ENCODE assay signal across 8 cellular contexts in genomic region chr4:38856524-38857337, GRCh38. TPM values are rescaled to one million over a fixed set of nuclear protein-coding genes. Genes with fewer than 3 reads are reported as not detected.
DNase-seq lines count a peak whose midpoint lies in the region; ATAC-seq and TF ChIP-seq lines count a peak whose summit lies in the region.

TSS of gene TLR6 (minus strand) at chr4:38856817. CDS start at chr4:38829473, 27,344 bp downstream.

- no peak for TF ChIP-seq CTCF in HEK293 (tag by site-specific recombination; IDR thresholded peaks at IDR 0.05)

- H3K27ac Mint-ChIP-seq in dendritic cell treated with granulocyte-macrophage colony-stimulating factor and Interleukin-4, amounts not matched to agents 40 ng/mL and 50 ng/mL, for 4 days, result peak within 1 kb of the TSS; percentile 99
- peak within 1 kb of the TSS; percentile 58 for H3K27ac Mint-ChIP-seq in stimulated activated effector memory CD8-positive, alpha-beta T cell treated with anti-CD3 and anti-CD28 coated beads, Interleukin-12 subunit alpha, Interleukin-12 subunit beta, amount 100 ng/mL, for 72 hours

- H3K4me3 Mint-ChIP-seq in dendritic cell treated with granulocyte-macrophage colony-stimulating factor and Interleukin-4, amounts not matched to agents 40 ng/mL and 50 ng/mL, for 4 days, result peak within 1 kb of the TSS; percentile 72
- H3K4me3 Mint-ChIP-seq in stimulated activated effector memory CD8-positive, alpha-beta T cell treated with anti-CD3 and anti-CD28 coated beads, Interleukin-12 subunit alpha, Interleukin-12 subunit beta, amount 100 ng/mL, for 72 hours, result peak within 1 kb of the TSS; percentile 44

- ATAC-seq in stimulated activated effector memory CD8-positive, alpha-beta T cell treated with anti-CD3 and anti-CD28 coated beads, Interleukin-12 subunit alpha, Interleukin-12 subunit beta, amount 100 ng/mL, for 72 hours, result peak; percentile 49
- no peak for ATAC-seq in HG03571 (IDR thresholded peaks at IDR 0.05; ENCODE audit: unreplicated experiment)

- intact Hi-C loops in dendritic cell treated with granulocyte-macrophage colony-stimulating factor and Interleukin-4, amounts not matched to agents 40 ng/mL and 50 ng/mL, for 4 days (cut with micrococcal nuclease), result loop anchor here (1.0 to 5.0 kb wide), 4 partner anchors 39 to 97 kb away; no protein-coding TSS in a partner anchor

- DNase-seq in ELR (ENCODE audit: low read depth) (peak; percentile 82), NCI-H2029 (lab: John Stamatoyannopoulos, UW) (peak; percentile 58), lung microvascular endothelial cell (ENCODE audit: low read depth in 2 of 2) (peak; percentile 66 to 74)
- DNase-seq in activated CD4-positive, CD25-positive, alpha-beta regulatory T cell treated with anti-CD3 and anti-CD28 coated beads, Interleukin-2, amount 50 U/mL, for 72 hours, result peak; percentile 46
- DNase-seq in stimulated activated effector memory CD8-positive, alpha-beta T cell treated with anti-CD3 and anti-CD28 coated beads, Interleukin-12 subunit alpha, Interleukin-12 subunit beta, amount 100 ng/mL, for 72 hours (ENCODE audit: low spot score in 2 of 2), result peak; percentile 35 to 75

- no peak within 1 kb of the TSS for H3K4me3 ChIP-seq in HEK293 (ENCODE audit: low read depth, low read length)

- CTCF ChIA-PET in HEK293 (lab: Yijun Ruan, JAX), result interaction anchor here (0.5 to 2.1 kb wide), 12 partner anchors 13 to 794 kb away, joined by 3 to 10 read pairs (median 4); partner anchors contain the start of gene TLR1

- no peaks in the 10 kb centered on the region for H3K9me3 Mint-ChIP-seq in dendritic cell treated with granulocyte-macrophage colony-stimulating factor and Interleukin-4, amounts not matched to agents 40 ng/mL and 50 ng/mL, for 4 days
- H3K9me3 Mint-ChIP-seq in stimulated activated effector memory CD8-positive, alpha-beta T cell treated with anti-CD3 and anti-CD28 coated beads, Interleukin-12 subunit alpha, Interleukin-12 subunit beta, amount 100 ng/mL, for 72 hours, result no peaks in the 10 kb centered on the region

- H3K4me1 Mint-ChIP-seq in dendritic cell treated with granulocyte-macrophage colony-stimulating factor and Interleukin-4, amounts not matched to agents 40 ng/mL and 50 ng/mL, for 4 days (ENCODE audit: low read depth), result peaks cover 42% of the 10 kb centered on the region
- H3K4me1 Mint-ChIP-seq in stimulated activated effector memory CD8-positive, alpha-beta T cell treated with anti-CD3 and anti-CD28 coated beads, Interleukin-12 subunit alpha, Interleukin-12 subunit beta, amount 100 ng/mL, for 72 hours, result peaks cover 6% of the 10 kb centered on the region

- POLR2A ChIA-PET in HEK293 (lab: Yijun Ruan, JAX), result no interaction called here

- H3K36me3 ChIP-seq in HEK293 (ENCODE audit: control insufficient read depth in 2 of 2, insufficient read depth in 1 of 2, low read length in 2 of 2), result no peaks in the 10 kb centered on the region

- no peaks in the 10 kb centered on the region for H3K4me1 ChIP-seq in HEK293 (ENCODE audit: control insufficient read depth, insufficient read depth, low read length)

- H3K27me3 Mint-ChIP-seq in dendritic cell treated with granulocyte-macrophage colony-stimulating factor and Interleukin-4, amounts not matched to agents 40 ng/mL and 50 ng/mL, for 4 days, result no peaks in the 10 kb centered on the region

- H3K27ac ChIP-seq in HEK293 (ENCODE audit: extremely low read depth, low read depth, low read length), result no peak within 1 kb of the TSS

- H3K9me3 ChIP-seq in HEK293 (ENCODE audit: control insufficient read depth, insufficient read depth, low read depth, low read length), result no peaks in the 10 kb centered on the region

- peaks cover 18% of the 10 kb centered on the region for H3K36me3 Mint-ChIP-seq in dendritic cell treated with granulocyte-macrophage colony-stimulating factor and Interleukin-4, amounts not matched to agents 40 ng/mL and 50 ng/mL, for 4 days (ENCODE audit: low read depth)
- H3K36me3 Mint-ChIP-seq in stimulated activated effector memory CD8-positive, alpha-beta T cell treated with anti-CD3 and anti-CD28 coated beads, Interleukin-12 subunit alpha, Interleukin-12 subunit beta, amount 100 ng/mL, for 72 hours, result no peaks in the 10 kb centered on the region

TF ChIP-seq in HEK293, 187 proteins besides CTCF, POLR2A, EP300 and RAD21 (continues in another document):
- TF ChIP-seq ZNF639 (tag by site-specific recombination; IDR thresholded peaks at IDR 0.05) (no peak), ZNF366 (tag by site-specific recombination; conservative IDR thresholded peaks at IDR 0.05) (peak; percentile 27; the same call in 1 of the 2 replicates), ELK4 (IDR thresholded peaks at IDR 0.05; ENCODE audit: borderline replicate concordance, low read depth, low read length) (no peak), TRIM28 (IDR thresholded peaks at IDR 0.05; ENCODE audit: borderline replicate concordance, low read length) (no peak), ZBTB49 (tag by site-specific recombination; IDR thresholded peaks at IDR 0.05; ENCODE audit: low read depth) (no peak), MYNN (tag by site-specific recombination; IDR thresholded peaks at IDR 0.05; ENCODE audit: borderline replicate concordance) (no peak), ZNF350 (tag by site-specific recombination; IDR thresholded peaks at IDR 0.05) (no peak), ZFHX2 (tag by site-specific recombination; conservative IDR thresholded peaks at IDR 0.05) (no peak), ZEB2 (tag by site-specific recombination; IDR thresholded peaks at IDR 0.05) (0 out of 2 replicates have a peak, but pooled peaks have one; percentile 27), ZNF660 (tag by site-specific recombination; IDR thresholded peaks at IDR 0.05) (peak; percentile 55; the same call in 1 of the 2 replicates), ZNF274 (IDR thresholded peaks at IDR 0.05; ENCODE audit: low read length) (no peak), ZNF274 (tag by site-specific recombination; IDR thresholded peaks at IDR 0.05; ENCODE audit: borderline replicate concordance) (no peak), ZNF561 (tag by site-specific recombination; IDR thresholded peaks at IDR 0.05; ENCODE audit: borderline replicate concordance) (no peak), ZSCAN18 (tag by site-specific recombination; IDR thresholded peaks at IDR 0.05) (no peak), ZNF654 (tag by site-specific recombination; IDR thresholded peaks at IDR 0.05; ENCODE audit: low read depth) (peak; percentile 47)

RNA-seq across cellular contexts. Expression of gene TLR6, which starts in this region (rescaled TPM):
- under 0.01 and 0.22 TPM in 2 replicates for total RNA-seq in lung microvascular endothelial cell

Comparison
In these comparisons a context has a peak if more than half of its experiments do, and no peak if none do; other contexts are left out.
1. Peak in DNase-seq in lung microvascular endothelial cell; RNA of the gene not detected or under 1 TPM.